ENCODE assay signal across 25 cellular contexts in the genomic region with DNA sequence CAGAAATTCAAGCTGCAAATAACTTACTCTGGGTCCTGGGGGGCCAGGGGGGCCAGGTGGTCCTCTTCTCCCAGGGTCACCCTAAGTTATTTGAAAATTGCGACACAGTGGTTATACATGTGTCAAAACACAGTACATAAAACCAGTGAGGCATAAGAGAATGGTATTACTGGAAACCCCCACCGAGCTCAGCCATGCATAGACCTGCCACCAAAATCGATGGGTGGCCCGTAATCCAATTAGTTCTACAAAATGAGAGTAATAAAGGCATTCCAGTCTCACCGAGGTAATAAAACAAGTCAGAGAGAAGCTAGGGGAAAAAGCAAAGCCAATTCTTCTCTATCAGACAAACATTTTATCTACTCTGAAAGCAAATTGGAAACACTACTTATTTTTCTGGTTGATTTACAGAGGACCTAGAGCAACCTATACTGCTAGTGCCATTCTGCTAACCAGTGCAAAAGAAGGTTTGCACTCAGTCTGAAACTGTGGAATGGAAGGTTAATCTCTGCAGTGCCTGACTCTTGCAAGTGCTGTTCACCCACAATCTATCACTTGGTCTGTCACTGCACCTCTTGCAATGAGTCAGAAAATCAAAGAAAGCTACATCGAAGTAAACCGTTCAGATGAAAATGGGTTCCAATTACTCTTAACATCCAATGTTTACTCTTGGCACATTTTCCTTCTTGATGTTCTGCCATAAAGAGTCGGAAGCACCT. TPM values are rescaled to one million over a fixed set of nuclear protein-coding genes. Genes with fewer than 3 reads are reported as not detected.
DNase-seq lines count a peak whose midpoint lies in the region; ATAC-seq and TF ChIP-seq lines count a peak whose summit lies in the region.
"Had no signal": no experiment of that assay in that cellular context is flagged by ENCODE, and none has a peak within 500 bp of the region (broad histone marks: within the 10 kb centered on the region; RNA-seq: fewer than 3 reads in every experiment).

No MANE protein-coding gene starts in this region.

- TF ChIP-seq CTCF in RWPE2 (IDR thresholded peaks at IDR 0.05; ENCODE audit: poor library complexity, severe bottlenecking), result no peak

- ATAC-seq in RWPE2 (ENCODE audit: low read depth) (0 out of 3 replicates have a peak, but pooled peaks have one; percentile 29), HG03354 (IDR thresholded peaks at IDR 0.05; ENCODE audit: poor library complexity, severe bottlenecking, unreplicated experiment) (no peak)
- ATAC-seq: activated CD4-positive, alpha-beta T cell treated with anti-CD3 and anti-CD28 coated beads for 36 hours; activated CD8-positive, alpha-beta memory T cell treated with anti-CD3 and anti-CD28 coated beads, Interleukin-2, amount 10 ng/mL, durations not matched to agents 7 days and 5 days; naive thymus-derived CD4-positive, alpha-beta T cell; Panc1 had no signal

- no peaks in the 10 kb centered on the region for H3K36me3 ChIP-seq in HAP-1 (replicated peaks)
- H3K36me3 ChIP-seq in RWPE2 (ENCODE audit: low read depth), result no peaks in the 10 kb centered on the region
- H3K36me3 ChIP-seq: adrenal gland, esophagus squamous epithelium had no signal

- H3K27ac ChIP-seq in RWPE2 (ENCODE audit: poor library complexity, severe bottlenecking), result no peak overlapping the region
- H3K27ac ChIP-seq: adrenal gland, C4-2B, esophagus squamous epithelium had no signal

- H3K27me3 ChIP-seq in HAP-1 (ENCODE audit: low read depth) (peaks cover 2% of the 10 kb centered on the region; the same call in 1 of the 2 replicates), RWPE2 (ENCODE audit: insufficient read depth, poor library complexity, severe bottlenecking) (peaks cover 64% of the 10 kb centered on the region)
- H3K27me3 ChIP-seq: adrenal gland, esophagus squamous epithelium had no signal

- H3K4me3 ChIP-seq in HAP-1, result no peak overlapping the region
- H3K4me3 ChIP-seq in RWPE2 (ENCODE audit: severe bottlenecking), result no peak overlapping the region
- H3K4me3 ChIP-seq: adrenal gland, esophagus squamous epithelium, lung had no signal

- H3K9me3 ChIP-seq in HAP-1 (no peaks in the 10 kb centered on the region), RWPE2 (ENCODE audit: severe bottlenecking) (no peaks in the 10 kb centered on the region)
- H3K9me3 ChIP-seq: esophagus squamous epithelium had no signal

- in situ Hi-C loops in HAP-1 (cut with MboI; ENCODE audit: low sequenced_read_pairs), result no loop called here

- H3K4me1 ChIP-seq in HAP-1, result no peaks in the 10 kb centered on the region
- no peaks in the 10 kb centered on the region for H3K4me1 ChIP-seq in RWPE2 (ENCODE audit: insufficient read depth, poor library complexity, severe bottlenecking)
- H3K4me1 ChIP-seq: adrenal gland, esophagus squamous epithelium had no signal

- DNase-seq in COLO668 (lab: John Stamatoyannopoulos, UW; ENCODE audit: unreplicated experiment), result peak; percentile 4
- peak; percentile 4 to 26 for DNase-seq in HAP-1 (ENCODE audit: low spot score in 2 of 2)
- DNase-seq in RWPE2 (ENCODE audit: low spot score), result no peak
- DNase-seq in left kidney (ENCODE audit: low read depth, low spot score), result peak; percentile 59
- no peak for DNase-seq in midbrain (lab: John Stamatoyannopoulos, UW)
- DNase-seq in occipital lobe (lab: John Stamatoyannopoulos, UW), result no peak
- no peak for DNase-seq in NCI-H2171 (lab: John Stamatoyannopoulos, UW)
- DNase-seq: activated CD4-positive, alpha-beta T cell treated with anti-CD3 and anti-CD28 coated beads for 36 hours; activated CD8-positive, alpha-beta memory T cell treated with anti-CD3 and anti-CD28 coated beads, Interleukin-2, amount 10 ng/mL, durations not matched to agents 7 days and 5 days; activated effector memory CD4-positive, alpha-beta T cell treated with Interleukin-2 at 50 U/mL for 16 hours; adrenal gland; effector CD8-positive, alpha-beta T cell; esophagus squamous epithelium; immature natural killer cell; Kasumi-1; naive thymus-derived CD4-positive, alpha-beta T cell; NCI-H1092 treated with DMSO at 0.1 percent for 48 hours; NCI-H82; stimulated activated CD4-positive, alpha-beta T cell treated with anti-CD3 and anti-CD28 coated beads, Interleukin-12 subunit alpha, Interleukin-12 subunit beta, amount 100 ng/mL, for 4 hours had no signal

RNA-seq across cellular contexts. Expression of gene COL9A1, which starts 32.4 kb away (rescaled TPM):
- 4.4 TPM for total RNA-seq in occipital lobe
- total RNA-seq: activated CD4-positive, alpha-beta T cell treated with anti-CD3 and anti-CD28 coated beads for 36 hours; activated CD8-positive, alpha-beta memory T cell treated with anti-CD3 and anti-CD28 coated beads, Interleukin-2, amount 10 ng/mL, durations not matched to agents 7 days and 5 days; adrenal gland; HT-29; naive thymus-derived CD4-positive, alpha-beta T cell; posterior vena cava had no signal

Comparison
In these comparisons a context has a peak if more than half of its experiments do, and no peak if none do; other contexts are left out.
1. DNase-seq: peak in COLO668 (single experiment), HAP-1 (2 of 2) and left kidney (single experiment); none in RWPE2 (single experiment), midbrain (single experiment), occipital lobe (single experiment) and NCI-H2171 (single experiment).